In genomic region chr10:121526801-121527221, GRCh38 we compare ENCODE assay signal across 14 cellular contexts.
DNase-seq lines count a peak whose midpoint lies in the region; ATAC-seq, FAIRE-seq and TF ChIP-seq lines count a peak whose summit lies in the region.
"Had no signal": no experiment of that assay in that cellular context is flagged by ENCODE, and none has a peak within 500 bp of the region (broad histone marks: within the 10 kb centered on the region; RNA-seq: fewer than 3 reads in every experiment).

No MANE protein-coding gene starts in this region.

- H4K20me1 ChIP-seq in GM12878 (ENCODE audit: control insufficient read depth, insufficient read depth) (no peaks in the 10 kb centered on the region), neural progenitor cell (ENCODE audit: low read depth) (peaks cover 61% of the 10 kb centered on the region)

- in situ Hi-C loops in GM12878 (cut with MboI), result no loop called here

- DNase-seq in DMS79 (lab: John Stamatoyannopoulos, UW) (peak; percentile 64), KG1 (lab: John Stamatoyannopoulos, UW) (peak; percentile 13), GM12878 (ENCODE audit: low read depth, low spot score) (no peak), neural progenitor cell (ENCODE audit: low spot score) (peak; percentile 86), left ventricle myocardium superior (no peak), ecto neural progenitor cell (ENCODE audit: low spot score) (no peak), dedifferentiated amniotic fluid mesenchymal stem cell (ENCODE audit: extremely low spot score) (no peak)
- DNase-seq: CD4-positive, alpha-beta T cell; naive B cell; NCI-H226; stimulated activated CD4-positive, alpha-beta T cell treated with anti-CD3 and anti-CD28 coated beads, Interleukin-12 subunit alpha, Interleukin-12 subunit beta, amount 100 ng/mL, for 4 hours had no signal

- H2AFZ ChIP-seq in GM12878 (ENCODE audit: control insufficient read depth, low read depth, low read length) (no peak overlapping the region), neural progenitor cell (replicated peaks) (no peak overlapping the region)

- SMC1A ChIA-PET in GM12878 (lab: Charles Lee; ENCODE audit: uncharacterized antibody, unreplicated experiment), result no interaction called here

- CTCF ChIA-PET in GM12878 (lab: Yijun Ruan, JAX), result no interaction called here

- H3K27me3 ChIP-seq in GM12878 (replicated peaks in 1 of 2; ENCODE audit: control insufficient read depth in 2 of 2, insufficient read depth in 2 of 2, low read length in 1 of 2), result 0 out of 4 replicates have a peak, but pooled peaks cover 0 to 5% of the 10 kb centered on the region in 2 experiments
- no peaks in the 10 kb centered on the region for H3K27me3 ChIP-seq in neural progenitor cell
- H3K27me3 ChIP-seq: SJSA1 had no signal

- H3F3A ChIP-seq in neural progenitor cell (ENCODE audit: low read depth), result peaks cover 53% of the 10 kb centered on the region

- no peak for FAIRE-seq in GM12878 (lab: Jason Lieb, UNC)

- peaks cover 3% of the 10 kb centered on the region for H3K27me3 Mint-ChIP-seq in neural progenitor cell (ENCODE audit: insufficient read depth, low read depth)
- H3K27me3 Mint-ChIP-seq: CD4-positive, alpha-beta T cell had no signal

- no peak for TF ChIP-seq POLR2A in GM12878 (IDR thresholded peaks at IDR 0.05; ENCODE audit: low read depth, low read length)

- H3K4me2 ChIP-seq in GM12878 (ENCODE audit: control insufficient read depth, insufficient read depth), result no peak overlapping the region
- H3K4me2 ChIP-seq in neural progenitor cell, result peak overlapping the region; percentile 59

- intact Hi-C loops in GM12878 (cut with micrococcal nuclease; ENCODE audit: unreplicated experiment) (no loop called here), left ventricle myocardium superior (cut with micrococcal nuclease) (no loop called here)

- no peaks in the 10 kb centered on the region for H3K9me3 Mint-ChIP-seq in neural progenitor cell

- TF ChIP-seq CTCF in GM12878 (IDR thresholded peaks at IDR 0.05 in 2 of 3, conservative IDR thresholded peaks at IDR 0.05 in 1 of 3; ENCODE audit: control insufficient read depth in 2 of 3, extremely low read depth in 1 of 3, insufficient read depth in 1 of 3, low read depth in 3 of 3, low read length in 3 of 3) (no peak), neural progenitor cell (IDR thresholded peaks at IDR 0.05) (no peak)

- H3K4me3 ChIP-seq in GM12878, result no peak overlapping the region
- no peak overlapping the region for H3K4me3 ChIP-seq in neural progenitor cell
- H3K4me3 ChIP-seq: HAP-1, SJSA1 had no signal

- no peak for ATAC-seq in GM12878
- no peak for ATAC-seq in GM21717 (IDR thresholded peaks at IDR 0.05; ENCODE audit: unreplicated experiment)
- ATAC-seq in left ventricle myocardium superior, result no peak

- RAD21 ChIA-PET in GM12878 (lab: Charles Lee; ENCODE audit: unreplicated experiment), result no interaction called here

- H3K4me1 ChIP-seq in GM12878 (ENCODE audit: control insufficient read depth, insufficient read depth, low read length) (no peaks in the 10 kb centered on the region), neural progenitor cell (peaks cover 70% of the 10 kb centered on the region)
- H3K4me1 ChIP-seq: SJSA1 had no signal

- H3K36me3 Mint-ChIP-seq in neural progenitor cell, result peaks cover 27% of the 10 kb centered on the region
- H3K36me3 Mint-ChIP-seq: naive B cell had no signal

- H3K36me3 ChIP-seq in GM12878 (ENCODE audit: control insufficient read depth in 2 of 2, insufficient read depth in 2 of 2, low read length in 1 of 2), result no peaks in the 10 kb centered on the region
- peaks cover 1% of the 10 kb centered on the region for H3K36me3 ChIP-seq in neural progenitor cell
- H3K36me3 ChIP-seq: SJSA1 had no signal

- no peak overlapping the region for H3K9ac ChIP-seq in GM12878 (ENCODE audit: control insufficient read depth, insufficient read depth, low read length)
- H3K9ac ChIP-seq in neural progenitor cell, result no peak overlapping the region

- no TSS peak for BruUV-seq in GM12878 (replicated peaks; lab: Mats Ljungman, UMichigan)

- no peak for TF ChIP-seq EP300 in GM12878 (IDR thresholded peaks at IDR 0.05; ENCODE audit: borderline replicate concordance in 1 of 2, control insufficient read depth in 1 of 2, low read depth in 2 of 2, low read length in 2 of 2)

- no peak for TF ChIP-seq RAD21 in GM12878 (IDR thresholded peaks at IDR 0.05; ENCODE audit: insufficient read depth, low read depth, low read length)

- 21% methylated on average over 8 of the region's 8 CpGs for WGBS in GM12878 (ENCODE audit: insufficient coverage, insufficient replicate concordance, low lambda C conversion rate, missing lambda C conversion rate)

- H3K9me3 ChIP-seq in GM12878 (replicated peaks; ENCODE audit: control insufficient read depth, insufficient read depth, low read length) (no peaks in the 10 kb centered on the region), neural progenitor cell (ENCODE audit: low read depth) (no peaks in the 10 kb centered on the region)
- H3K9me3 ChIP-seq: HAP-1, SJSA1 had no signal

- H3K27ac ChIP-seq in GM12878 (ENCODE audit: control insufficient read depth, insufficient read depth) (no peak overlapping the region), neural progenitor cell (peak overlapping the region; percentile 86)
- H3K27ac ChIP-seq: SJSA1 had no signal

- peak overlapping the region; percentile 63 for H3K4me3 Mint-ChIP-seq in neural progenitor cell
- H3K4me3 Mint-ChIP-seq: CD4-positive, alpha-beta T cell had no signal

- H3K79me2 ChIP-seq in GM12878 (ENCODE audit: control insufficient read depth, insufficient read depth, low read length) (no peaks in the 10 kb centered on the region), neural progenitor cell (ENCODE audit: low read depth) (peaks cover 93% of the 10 kb centered on the region)

- H3K27ac Mint-ChIP-seq in neural progenitor cell, result peak overlapping the region; percentile 93
- H3K27ac Mint-ChIP-seq: CD4-positive, alpha-beta T cell; naive B cell had no signal

- peaks cover 79% of the 10 kb centered on the region for H3K4me1 Mint-ChIP-seq in neural progenitor cell

- POLR2A ChIA-PET in GM12878 (lab: Charles Lee), result no interaction called here

TF ChIP-seq in GM12878, 131 proteins besides CTCF, POLR2A, EP300 and RAD21:
- TF ChIP-seq CBFB (IDR thresholded peaks at IDR 0.05; ENCODE audit: low read depth), result no peak
- TF ChIP-seq SPI1 (IDR thresholded peaks at IDR 0.05; ENCODE audit: borderline replicate concordance, insufficient read depth, low read depth, low read length), result peak; percentile 36; the same call in 1 of the 2 replicates

Comparison
In these comparisons a context has a peak if more than half of its experiments do, and no peak if none do; other contexts are left out.
1. DNase-seq: peak in DMS79 (single experiment), KG1 (single experiment) and neural progenitor cell (single experiment); none in GM12878 (single experiment), left ventricle myocardium superior (single experiment), ecto neural progenitor cell (single experiment) and dedifferentiated amniotic fluid mesenchymal stem cell (single experiment).